In genomic region chr7:15687645-15688025, GRCh38 we compare ENCODE assay signal across 14 cellular contexts. TPM values are rescaled to one million over a fixed set of nuclear protein-coding genes. Genes with fewer than 3 reads are reported as not detected.
A peak's percentile ranks its signal among the peaks of the same experiment; 100 is the strongest.
DNase-seq lines count a peak whose midpoint lies in the region; ATAC-seq and TF ChIP-seq lines count a peak whose summit lies in the region.
"Had no signal": no experiment of that assay in that cellular context is flagged by ENCODE, and none has a peak within 500 bp of the region (broad histone marks: within the 10 kb centered on the region; RNA-seq: fewer than 3 reads in every experiment).

No MANE protein-coding gene starts in this region.

- H3K36me3 Mint-ChIP-seq in chondrocyte (ENCODE audit: low read depth): no peaks in the 10 kb centered on the region

- no peak for TF ChIP-seq POLR2A in lower leg skin (IDR thresholded peaks at IDR 0.05)

- intact Hi-C loops in lower leg skin (cut with DNase I; ENCODE audit: low total_unique reads): no loop called here

- peaks cover 16% of the 10 kb centered on the region for H3K4me1 ChIP-seq in stomach smooth muscle (ENCODE audit: control insufficient read depth, insufficient read depth, low read length)

- DNase-seq in HFF-Myc (ENCODE audit: extremely low read depth, low read depth) (no peak), chondrocyte (ENCODE audit: low spot score) (no peak), lower leg skin (ENCODE audit: low spot score in 2 of 2) (peak; percentile 20 to 85), DMS153 treated with DMSO at 0.1 percent for 48 hours (lab: John Stamatoyannopoulos, UW; ENCODE audit: unreplicated experiment) (no peak), GF-D8 (lab: John Stamatoyannopoulos, UW) (no peak), NOMO-1 (lab: John Stamatoyannopoulos, UW; ENCODE audit: unreplicated experiment in 2 of 2) (no peak)
- DNase-seq: activated effector memory CD4-positive, alpha-beta T cell treated with anti-CD3 and anti-CD28 coated beads, Interleukin-2, amount 50 U/mL, for 16 hours; COR-L47; effector memory CD4-positive, alpha-beta T cell; NCI-H1048; Peyer's patch had no signal

- no peak for TF ChIP-seq CTCF in HFF-Myc (IDR thresholded peaks at IDR 0.05; ENCODE audit: low read depth, low read length, missing control alignments)
- TF ChIP-seq CTCF in chondrocyte (IDR thresholded peaks at IDR 0.05): peak; percentile 60
- no peak for TF ChIP-seq CTCF in lower leg skin (IDR thresholded peaks at IDR 0.05)

- H3K4me3 Mint-ChIP-seq in chondrocyte (ENCODE audit: unreplicated experiment): peak overlapping the region; percentile 85

- 3 to 5% methylated on average over 16 of the region's 16 CpGs for WGBS in lower leg skin, 2 donors

- H3K27me3 Mint-ChIP-seq in chondrocyte (ENCODE audit: low read depth): peaks cover 11% of the 10 kb centered on the region

- no peaks in the 10 kb centered on the region for H3K36me3 ChIP-seq in stomach smooth muscle (ENCODE audit: control insufficient read depth in 2 of 2, insufficient read depth in 2 of 2, low read length in 2 of 2)
- H3K36me3 ChIP-seq: Peyer's patch had no signal

- no peaks in the 10 kb centered on the region for H3K9me3 ChIP-seq in stomach smooth muscle (ENCODE audit: control insufficient read depth in 2 of 2, low read length in 2 of 2)
- H3K9me3 ChIP-seq: Peyer's patch had no signal

- H3K27ac Mint-ChIP-seq in chondrocyte (ENCODE audit: unreplicated experiment): no peak overlapping the region

- H3K4me3 ChIP-seq in HFF-Myc (replicated peaks; ENCODE audit: low read depth, low read length) (peak overlapping the region; percentile 69), lower leg skin (ENCODE audit: low read depth, poor library complexity, severe bottlenecking) (peak overlapping the region; percentile 4), stomach smooth muscle (ENCODE audit: low read length in 2 of 2) (peak overlapping the region; percentile 76)

- peak overlapping the region in 1 of 2 donors; percentile 54 for H3K9ac ChIP-seq in stomach smooth muscle (ENCODE audit: low read length in 2 of 2)

- peaks cover 14 to 37% of the 10 kb centered on the region in 2 donors for H3K27me3 ChIP-seq in stomach smooth muscle (ENCODE audit: control insufficient read depth in 1 of 2, insufficient read depth in 2 of 2, low read length in 2 of 2)

- no peak overlapping the region for H3K27ac ChIP-seq in stomach smooth muscle (ENCODE audit: low read length)

- H3K9me3 Mint-ChIP-seq in chondrocyte (ENCODE audit: low read depth): no peaks in the 10 kb centered on the region

- ATAC-seq in GM21515 (IDR thresholded peaks at IDR 0.05; ENCODE audit: unreplicated experiment): no peak
- ATAC-seq: activated CD4-positive, CD25-positive, alpha-beta regulatory T cell treated with anti-CD3 and anti-CD28 coated beads, Interleukin-2, amount 50 U/mL, for 24 hours had no signal

- peaks cover 33% of the 10 kb centered on the region for H3K4me1 Mint-ChIP-seq in chondrocyte (ENCODE audit: low read depth)

RNA-seq across cellular contexts. Expression of gene MEOX2, which starts 1.2 kb away (rescaled TPM):
- total RNA-seq in chondrocyte (8.4 to 20.0 TPM (median 8.9 TPM) in 3 replicates), lower leg skin (1 to 10 TPM; 3.2 to 5.0 (median 4.1) TPM)

Comparison
In these comparisons a context has a peak if more than half of its experiments do, and no peak if none do; other contexts are left out.
1. DNase-seq: peak in lower leg skin (2 of 2); none in HFF-Myc (single experiment), chondrocyte (single experiment), DMS153 treated with DMSO at 0.1 percent for 48 hours (single experiment), GF-D8 (single experiment) and NOMO-1 (0 of 2).
2. H3K4me3 ChIP-seq: peak in every context shown above with its lines; median percentile 76 in stomach smooth muscle; 69 in HFF-Myc; 4 in lower leg skin.